In the genomic region with DNA sequence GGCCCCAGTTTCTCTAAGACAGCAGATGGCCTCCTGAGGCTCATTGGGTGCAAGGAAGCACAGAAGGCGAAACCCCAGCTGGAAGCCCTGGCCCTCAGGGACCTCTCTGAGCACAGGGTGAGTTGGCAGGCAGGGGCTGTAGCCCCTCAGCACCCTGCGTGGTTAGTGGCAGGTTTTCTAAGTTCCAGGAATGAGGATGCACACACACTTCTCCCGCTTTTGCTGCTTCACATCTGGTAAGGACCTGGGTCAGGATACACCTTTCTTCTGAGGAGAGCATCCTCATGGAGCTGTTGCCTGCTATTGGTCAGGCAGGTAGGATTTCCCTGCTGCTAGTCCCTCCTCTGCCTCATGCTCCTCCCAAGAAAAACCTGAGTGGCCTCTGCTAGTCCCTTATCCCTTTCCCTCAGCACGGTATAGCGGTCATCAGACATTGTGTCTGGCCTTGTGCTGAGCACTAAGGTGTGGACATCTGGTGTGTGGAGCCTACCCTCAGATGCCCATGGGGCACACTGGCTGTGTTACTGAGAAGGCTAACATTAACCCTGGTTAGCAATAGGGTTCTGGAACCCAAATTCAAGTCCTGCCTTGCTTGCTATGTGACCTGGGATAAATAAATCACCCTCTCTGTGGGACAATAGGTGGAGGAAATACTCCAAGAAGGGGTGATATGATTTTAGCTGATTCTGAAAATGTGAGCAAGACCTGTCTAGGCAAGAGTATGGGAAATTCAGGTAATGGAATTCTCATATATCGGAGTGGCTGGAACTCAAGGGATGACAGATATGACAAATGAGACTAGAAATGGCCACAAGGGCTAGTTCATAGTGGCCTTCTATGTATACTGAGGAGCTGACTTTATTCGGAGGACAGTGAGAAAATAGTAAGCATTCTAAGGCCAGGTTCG, we compare ENCODE assay signal across 9 cellular contexts. TPM values are rescaled to one million over a fixed set of nuclear protein-coding genes. Genes with fewer than 3 reads are reported as not detected.
DNase-seq lines count a peak whose midpoint lies in the region; ATAC-seq and TF ChIP-seq lines count a peak whose summit lies in the region.
"Had no signal": no experiment of that assay in that cellular context is flagged by ENCODE, and none has a peak within 500 bp of the region (broad histone marks: within the 10 kb centered on the region; RNA-seq: fewer than 3 reads in every experiment).

No MANE protein-coding gene starts in this region.

- H3K36me3 ChIP-seq in heart left ventricle = no peaks in the 10 kb centered on the region
- H3K36me3 ChIP-seq in ascending aorta = no peaks in the 10 kb centered on the region
- no peaks in the 10 kb centered on the region for H3K36me3 ChIP-seq in kidney epithelial cell (ENCODE audit: control insufficient read depth, insufficient read depth, low read length)
- H3K36me3 ChIP-seq in upper lobe of left lung = no peaks in the 10 kb centered on the region

- WGBS in heart left ventricle, 4 donors = 84 to 89% (median 88%) methylated on average over 8 of the region's 8 CpGs
- WGBS in upper lobe of left lung, 2 donors = 80 to 89% methylated on average over 5 to 8 of the region's 8 CpGs

- TF ChIP-seq CTCF in heart left ventricle (IDR thresholded peaks at IDR 0.05) (no peak), ascending aorta (IDR thresholded peaks at IDR 0.05) (no peak), kidney epithelial cell (IDR thresholded peaks at IDR 0.05; ENCODE audit: insufficient read depth, low read length, poor library complexity, severe bottlenecking) (no peak), upper lobe of left lung (IDR thresholded peaks at IDR 0.05) (no peak)

- H3K4me1 ChIP-seq in heart left ventricle (peaks cover 3 to 58% (median 29%) of the 10 kb centered on the region in 12 donors), ascending aorta (peaks cover 3 to 17% of the 10 kb centered on the region in 2 donors), upper lobe of left lung (peaks cover 15 to 23% (median 18%) of the 10 kb centered on the region in 4 donors)

- peak overlapping the region in 9 of 12 donors; percentile 28 to 82 (median 67) for H3K4me3 ChIP-seq in heart left ventricle
- peak overlapping the region in 1 of 2 donors; percentile 71 for H3K4me3 ChIP-seq in ascending aorta
- H3K4me3 ChIP-seq in kidney epithelial cell (ENCODE audit: low read depth, low read length) = peak overlapping the region; percentile 67
- H3K4me3 ChIP-seq in upper lobe of left lung = peak overlapping the region in 3 of 4 donors; percentile 53 to 66 (median 66)

- ATAC-seq in heart left ventricle = no peak
- no peak for ATAC-seq in left ventricle myocardium superior
- ATAC-seq in upper lobe of left lung (ENCODE audit: low FRiP score in 2 of 2) = no peak

- TF ChIP-seq POLR2A in heart left ventricle (IDR thresholded peaks at IDR 0.05) (no peak), upper lobe of left lung (IDR thresholded peaks at IDR 0.05) (no peak)

- DNase-seq in heart left ventricle (no peak), left ventricle myocardium superior (no peak), ascending aorta (ENCODE audit: low spot score in 2 of 2) (no peak), kidney epithelial cell (ENCODE audit: low read depth) (no peak), upper lobe of left lung (no peak), UCSD-AML1 (lab: John Stamatoyannopoulos, UW; ENCODE audit: unreplicated experiment) (no peak), cortex of kidney (lab: John Stamatoyannopoulos, UW) (no peak), AML-193 (lab: John Stamatoyannopoulos, UW) (no peak)
- DNase-seq: NCI-H2107 had no signal

- no peaks in the 10 kb centered on the region for H3K27me3 ChIP-seq in heart left ventricle
- H3K27me3 ChIP-seq in ascending aorta = no peaks in the 10 kb centered on the region
- no peaks in the 10 kb centered on the region for H3K27me3 ChIP-seq in kidney epithelial cell (ENCODE audit: control insufficient read depth, insufficient read depth, low read length)
- H3K27me3 ChIP-seq in upper lobe of left lung = no peaks in the 10 kb centered on the region

- H3K9me3 ChIP-seq in heart left ventricle (no peaks in the 10 kb centered on the region), ascending aorta (no peaks in the 10 kb centered on the region), upper lobe of left lung (no peaks in the 10 kb centered on the region)

- peak overlapping the region in 7 of 12 donors; percentile 13 to 99 (median 89) for H3K27ac ChIP-seq in heart left ventricle
- peak overlapping the region; percentile 89 to 99 for H3K27ac ChIP-seq in ascending aorta
- H3K27ac ChIP-seq in upper lobe of left lung = peak overlapping the region; percentile 74 to 97 (median 96)

- TF ChIP-seq EP300 in upper lobe of left lung (IDR thresholded peaks at IDR 0.05) = no peak

- intact Hi-C loops in heart left ventricle (cut with DNase I) = loop anchor here in 5 of 10 donors (2.0 to 10.0 kb wide), 5 partner anchors 67 to 199 kb away; a partner anchor contains a TSS
- intact Hi-C loops in left ventricle myocardium superior (cut with micrococcal nuclease) = no loop called here
- intact Hi-C loops in ascending aorta (cut with DNase I) = loop anchor here (2.0 to 10.0 kb wide), 4 partner anchors 31 to 201 kb away; no protein-coding TSS in a partner anchor

RNA-seq across cellular contexts. Expression of a gene that starts 1.6 kb away (rescaled TPM):
- total RNA-seq in heart left ventricle (1 to 10 TPM in 8 of 9 donors, under 1 TPM in 1; 0.83 to 4.9 (median 2.2) TPM), left ventricle myocardium superior (1.6 TPM), ascending aorta (18.1 TPM), kidney epithelial cell (1.8 and 2.3 TPM in 2 replicates), upper lobe of left lung (10 to 100 TPM in 2 of 6 donors, 1 to 10 TPM in 4; 3.9 to 17.8 (median 8.1) TPM)
- 1 to 10 TPM in 1 of 2 donors, under 1 TPM in 1; 0.30 to 3.7 TPM for polyA plus RNA-seq in heart left ventricle

RNA-seq across cellular contexts. Expression of a gene that starts 38.3 kb away (rescaled TPM):
- total RNA-seq in heart left ventricle (10 to 100 TPM in 3 of 9 donors, 1 to 10 TPM in 6; 2.4 to 16.9 (median 8.1) TPM), left ventricle myocardium superior (3.8 TPM), ascending aorta (49.1 TPM), kidney epithelial cell (146 and 164 TPM in 2 replicates), upper lobe of left lung (10 to 100 TPM in 4 of 6 donors, 1 to 10 TPM in 2; 3.3 to 14.2 (median 10.6) TPM)
- polyA plus RNA-seq in heart left ventricle = 1 to 10 TPM; 5.1 to 9.1 TPM
